In the genomic region with DNA sequence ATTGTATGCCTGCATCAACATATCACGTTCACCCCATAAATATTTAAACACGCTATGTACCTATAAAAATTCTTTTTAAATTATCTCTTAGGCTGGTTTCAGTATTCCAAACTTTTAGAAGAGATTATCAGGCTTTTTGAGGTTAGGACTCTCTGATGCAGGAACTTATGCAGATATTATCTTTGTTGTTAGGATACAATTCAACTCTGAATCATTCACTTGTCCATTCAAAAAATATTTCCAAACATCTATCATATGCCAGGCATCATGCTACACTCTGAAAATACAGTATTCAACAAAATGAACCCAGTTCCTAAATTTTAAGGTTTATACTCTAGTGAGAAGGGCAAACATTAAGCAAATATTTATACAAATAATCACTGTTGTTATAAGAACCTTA, we compare ENCODE assay signal across 18 cellular contexts. TPM values are rescaled to one million over a fixed set of nuclear protein-coding genes. Genes with fewer than 3 reads are reported as not detected.
DNase-seq lines count a peak whose midpoint lies in the region; ATAC-seq and TF ChIP-seq lines count a peak whose summit lies in the region.
"Had no signal": no experiment of that assay in that cellular context is flagged by ENCODE, and none has a peak within 500 bp of the region (broad histone marks: within the 10 kb centered on the region; RNA-seq: fewer than 3 reads in every experiment).

No MANE protein-coding gene starts in this region.

- 86 to 91% (median 86%) methylated on average over 2 of the region's 2 CpGs for WGBS in ovary, 3 donors

- ATAC-seq in GM19455 (IDR thresholded peaks at IDR 0.05; ENCODE audit: unreplicated experiment), result no peak
- ATAC-seq: A549 had no signal

- DNase-seq in EH (ENCODE audit: low read depth) (peak; percentile 60), M059J (ENCODE audit: low read depth) (peak; percentile 49), osteoblast (ENCODE audit: insufficient read length, low spot score, missing footprints) (peak; percentile 36), iPS-NIHi7 (ENCODE audit: extremely low spot score) (no peak), ovary (no peak)
- DNase-seq: DMS79, IMR-90, NCI-H1694, NCI-H2081, NCI-H2171 treated with DMSO at 0.1 percent for 48 hours, NCI-H446, NCI-H526, SW 1271 had no signal

- intact Hi-C loops in ovary (cut with DNase I), result no loop called here

- H3K4me3 ChIP-seq in osteoblast (ENCODE audit: insufficient read depth, low read length), result no peak overlapping the region
- no peak overlapping the region for H3K4me3 ChIP-seq in ovary
- H3K4me3 ChIP-seq: A549, SJSA1 had no signal

- H3K79me2 ChIP-seq in osteoblast (ENCODE audit: insufficient read depth, low read length), result peaks cover 90% of the 10 kb centered on the region

- peaks cover 15% of the 10 kb centered on the region for H3K4me1 ChIP-seq in osteoblast (ENCODE audit: insufficient read depth, low read length)
- H3K4me1 ChIP-seq in ovary (ENCODE audit: insufficient read depth), result no peaks in the 10 kb centered on the region
- H3K4me1 ChIP-seq: SJSA1 had no signal

- TF ChIP-seq CTCF in VCaP (conservative IDR thresholded peaks at IDR 0.05) (no peak), osteoblast (IDR thresholded peaks at IDR 0.05; ENCODE audit: extremely low read depth, low read depth, low read length) (no peak), ovary (IDR thresholded peaks at IDR 0.05) (no peak)

- H3K36me3 ChIP-seq in osteoblast (ENCODE audit: insufficient read depth, low read length) (peaks cover 11% of the 10 kb centered on the region), ovary (no peaks in the 10 kb centered on the region)

- H2AFZ ChIP-seq in osteoblast (ENCODE audit: low read length), result no peak overlapping the region

- H3K27me3 ChIP-seq in osteoblast (ENCODE audit: insufficient read depth, low read length) (no peaks in the 10 kb centered on the region), ovary (no peaks in the 10 kb centered on the region)
- H3K27me3 ChIP-seq: SJSA1 had no signal

- no peak for TF ChIP-seq POLR2A in ovary (IDR thresholded peaks at IDR 0.05)

- H4K20me1 ChIP-seq in osteoblast (ENCODE audit: insufficient read depth, low read length), result peaks cover 28% of the 10 kb centered on the region

- H3K27ac ChIP-seq in VCaP (peak overlapping the region; percentile 36), osteoblast (ENCODE audit: low read depth, low read length) (peak overlapping the region; percentile 65), ovary (no peak overlapping the region)
- H3K27ac ChIP-seq: A549, KMS-11, SJSA1 had no signal

- H3K9me3 ChIP-seq in osteoblast (ENCODE audit: low read depth, low read length) (no peaks in the 10 kb centered on the region), ovary (no peaks in the 10 kb centered on the region)
- H3K9me3 ChIP-seq: A549, SJSA1 had no signal

- no peak overlapping the region for H3K4me2 ChIP-seq in osteoblast (ENCODE audit: insufficient read depth, low read length)
- H3K4me2 ChIP-seq: A549, KMS-11 had no signal

- no peak for TF ChIP-seq EP300 in ovary (IDR thresholded peaks at IDR 0.05)

RNA-seq across cellular contexts. Expression of a gene that starts 40.5 kb away (rescaled TPM):
- total RNA-seq in M059J (2014; rRNA removed; shearing (Covaris generic)), result 12.4 and 23.4 TPM in 2 replicates
- 41.5 and 41.6 TPM in 2 replicates for total RNA-seq in osteoblast
- total RNA-seq in ovary, result 10 to 100 TPM; 58.6 to 98.4 (median 77.5) TPM
- polyA plus RNA-seq in ovary, result 10 to 100 TPM; 16.2 to 33.9 TPM

Comparison
In these comparisons a context has a peak if more than half of its experiments do, and no peak if none do; other contexts are left out.
1. DNase-seq: peak in EH (single experiment), M059J (single experiment) and osteoblast (single experiment); none in iPS-NIHi7 (single experiment) and ovary (0 of 5).
2. H3K27ac ChIP-seq: peak in VCaP (single experiment) and osteoblast (single experiment); none in ovary (0 of 2).